Comparison of ENCODE assay signal across 17 cellular contexts in the genomic region with DNA sequence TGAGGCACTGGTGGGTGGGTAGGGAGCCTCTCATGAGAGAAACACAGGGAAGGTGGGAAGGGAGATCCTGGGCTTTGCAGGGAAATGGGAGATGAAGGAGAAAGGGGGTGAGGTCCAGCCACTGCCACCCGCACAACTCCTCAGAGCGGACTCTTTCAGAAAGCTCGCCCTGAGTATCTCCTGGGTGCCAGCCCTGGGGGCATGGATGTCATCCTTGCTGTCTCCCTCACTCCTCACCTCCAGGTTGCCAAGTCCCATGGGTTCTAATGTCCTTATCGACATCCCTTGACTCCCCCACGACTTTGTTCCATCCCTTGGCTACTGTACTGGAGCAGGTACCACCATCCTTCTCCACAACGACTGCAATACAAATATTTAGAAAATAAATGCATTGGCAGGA. TPM values are rescaled to one million over a fixed set of nuclear protein-coding genes. Genes with fewer than 3 reads are reported as not detected.
DNase-seq lines count a peak whose midpoint lies in the region; ATAC-seq and TF ChIP-seq lines count a peak whose summit lies in the region.
"Had no signal": no experiment of that assay in that cellular context is flagged by ENCODE, and none has a peak within 500 bp of the region (broad histone marks: within the 10 kb centered on the region; RNA-seq: fewer than 3 reads in every experiment).

No MANE protein-coding gene starts in this region.

- in situ Hi-C loops in gastrocnemius medialis (cut with MboI; ENCODE audit: low sequenced_read_pairs in 4 of 4), result no loop called here

- POLR2A ChIA-PET in MCF 10A (lab: Yijun Ruan, JAX), result no interaction called here

- H3K27ac ChIP-seq in breast epithelium (peak overlapping the region; percentile 41 to 77), gastrocnemius medialis (peak overlapping the region; percentile 35 to 97 (median 89))
- H3K27ac ChIP-seq: 22Rv1, GM23248 had no signal

- H3K4me3 ChIP-seq in breast epithelium, result no peak overlapping the region
- H3K4me3 ChIP-seq in gastrocnemius medialis, result no peak overlapping the region
- H3K4me3 ChIP-seq: GM23248 had no signal

- intact Hi-C loops in breast epithelium (cut with DNase I; ENCODE audit: low total_unique reads) (no loop called here), MCF 10A (cut with micrococcal nuclease) (no loop called here), posterior vena cava (cut with DNase I) (no loop called here), gastrocnemius medialis (cut with DNase I; ENCODE audit: low total_unique reads) (no loop called here)

- no peaks in the 10 kb centered on the region for H3K4me1 Mint-ChIP-seq in MCF 10A (ENCODE audit: insufficient read depth, unreplicated experiment)
- H3K4me1 Mint-ChIP-seq: CD14-positive monocyte had no signal

- TF ChIP-seq POLR2A in breast epithelium (IDR thresholded peaks at IDR 0.05) (no peak), gastrocnemius medialis (IDR thresholded peaks at IDR 0.05) (no peak)

- no peak overlapping the region for H3K27ac Mint-ChIP-seq in MCF 10A (ENCODE audit: low read depth, unreplicated experiment)
- H3K27ac Mint-ChIP-seq: CD8-positive, alpha-beta T cell had no signal

- H3K36me3 Mint-ChIP-seq in MCF 10A (ENCODE audit: insufficient read depth, unreplicated experiment), result peaks cover 21% of the 10 kb centered on the region
- H3K36me3 Mint-ChIP-seq: CD14-positive monocyte; CD8-positive, alpha-beta T cell had no signal

- no peak for DNase-seq in breast epithelium (ENCODE audit: low spot score in 2 of 2)
- no peak for DNase-seq in MCF 10A (ENCODE audit: unreplicated experiment)
- peak; percentile 35 for DNase-seq in posterior vena cava (ENCODE audit: low spot score)
- no peak for DNase-seq in gastrocnemius medialis
- DNase-seq in NCI-H146 (lab: John Stamatoyannopoulos, UW), result no peak
- DNase-seq in HUDEP-2 (lab: John Stamatoyannopoulos, UW; ENCODE audit: unreplicated experiment in 76 of 76), result no peak
- DNase-seq in hepatic stellate cell (ENCODE audit: low spot score), result no peak
- no peak for DNase-seq in NCI-H510A (lab: John Stamatoyannopoulos, UW)
- DNase-seq: COR-L47, DND-41, GDM1, GM23248, H7 had no signal

- BruUV-seq in MCF 10A (replicated peaks; lab: Mats Ljungman, UMichigan), result no TSS peak

- TF ChIP-seq CTCF in breast epithelium (IDR thresholded peaks at IDR 0.05) (no peak), MCF 10A (IDR thresholded peaks at IDR 0.05; ENCODE audit: unreplicated experiment) (no peak), gastrocnemius medialis (IDR thresholded peaks at IDR 0.05 in 4 of 5, conservative IDR thresholded peaks at IDR 0.05 in 1 of 5) (no peak)

- H3K9me3 ChIP-seq in breast epithelium (no peaks in the 10 kb centered on the region), gastrocnemius medialis (no peaks in the 10 kb centered on the region)

- no peaks in the 10 kb centered on the region for H3K27me3 Mint-ChIP-seq in MCF 10A (ENCODE audit: insufficient read depth, unreplicated experiment)

- ATAC-seq in gastrocnemius medialis, result no peak
- ATAC-seq: CD8-positive, alpha-beta T cell had no signal

- H3K9me3 Mint-ChIP-seq in MCF 10A (ENCODE audit: unreplicated experiment), result no peaks in the 10 kb centered on the region
- H3K9me3 Mint-ChIP-seq: CD14-positive monocyte; CD8-positive, alpha-beta T cell had no signal

- H3K27me3 ChIP-seq in breast epithelium, result no peaks in the 10 kb centered on the region
- no peaks in the 10 kb centered on the region for H3K27me3 ChIP-seq in gastrocnemius medialis

- H3K4me3 Mint-ChIP-seq in MCF 10A (ENCODE audit: unreplicated experiment), result no peak overlapping the region
- H3K4me3 Mint-ChIP-seq: CD14-positive monocyte; CD8-positive, alpha-beta T cell had no signal

- no peaks in the 10 kb centered on the region for H3K36me3 ChIP-seq in breast epithelium
- no peaks in the 10 kb centered on the region for H3K36me3 ChIP-seq in gastrocnemius medialis

- CTCF ChIA-PET in MCF 10A (lab: Yijun Ruan, JAX), result interaction anchor here (0.6 to 1.9 kb wide), 3 partner anchors 17 to 967 kb away, joined by 3 to 6 read pairs (median 3); no protein-coding TSS in a partner anchor

- H3K4me1 ChIP-seq in breast epithelium, result no peaks in the 10 kb centered on the region
- H3K4me1 ChIP-seq in gastrocnemius medialis, result peaks cover 38 to 52% of the 10 kb centered on the region in 2 donors

RNA-seq across cellular contexts. Expression of a gene that starts 40.9 kb away (rescaled TPM):
- 100 to 1,000 TPM in 2 of 3 donors, 10 to 100 TPM in 1; 32.0 to 319 (median 115) TPM for total RNA-seq in breast epithelium
- 0.12 TPM in 2 replicates for total RNA-seq in MCF 10A (2022)
- 100 to 1,000 TPM; 447 to 863 TPM for total RNA-seq in posterior vena cava
- 100 to 1,000 TPM; 200 to 308 (median 266) TPM for total RNA-seq in gastrocnemius medialis
- total RNA-seq: HT-29 had no signal

Comparison
In these comparisons a context has a peak if more than half of its experiments do, and no peak if none do; other contexts are left out.
1. RNA of a gene that starts 40.9 kb away (total RNA-seq): 447 to 863 TPM in posterior vena cava, 200 to 308 TPM in gastrocnemius medialis and 32.0 to 319 TPM in breast epithelium; 0.12 TPM in MCF 10A; every median in the first group is over 10 times any median in the second.